Comparison of ENCODE assay signal across 2 cellular contexts in genomic region chr1:6437017-6437700, GRCh38.
DNase-seq lines count a peak whose midpoint lies in the region.

No MANE protein-coding gene starts in this region.

- DNase-seq in NCI-H1092 (lab: John Stamatoyannopoulos, UW) (peak; percentile 90), kidney glomerular epithelial cell (lab: John Stamatoyannopoulos, UW) (peak; percentile 64)
